ENCODE assay signal across 15 cellular contexts in the genomic region with DNA sequence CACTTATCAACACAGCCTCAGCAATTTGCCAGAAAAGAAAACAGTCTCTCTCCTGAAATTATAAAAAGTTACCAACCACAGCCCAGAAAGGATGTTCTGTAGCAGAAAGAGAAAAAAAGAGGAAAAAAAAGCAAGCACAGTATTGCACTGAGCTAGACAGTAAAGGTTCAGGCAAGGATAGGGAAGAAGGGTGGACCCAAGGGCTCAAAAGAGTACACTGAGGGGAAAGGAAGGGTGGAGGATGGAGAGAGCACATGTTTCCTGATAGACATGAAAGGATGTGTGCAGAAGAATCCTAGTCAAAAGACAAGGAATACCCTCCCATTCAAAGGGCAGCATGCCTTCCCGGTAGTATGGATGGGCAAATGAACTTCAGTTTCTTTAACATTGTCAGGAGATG. TPM values are rescaled to one million over a fixed set of nuclear protein-coding genes. Genes with fewer than 3 reads are reported as not detected.
DNase-seq lines count a peak whose midpoint lies in the region; ATAC-seq, FAIRE-seq and TF ChIP-seq lines count a peak whose summit lies in the region.
"Had no signal": no experiment of that assay in that cellular context is flagged by ENCODE, and none has a peak within 500 bp of the region (broad histone marks: within the 10 kb centered on the region; RNA-seq: fewer than 3 reads in every experiment).

No MANE protein-coding gene starts in this region.

- H3K4ac ChIP-seq in trophoblast cell (ENCODE audit: low read depth, low read length): peak overlapping the region; percentile 19

- peaks cover 45% of the 10 kb centered on the region for H4K20me1 ChIP-seq in GM23338 (replicated peaks; ENCODE audit: insufficient read depth)

- no peak overlapping the region for H3K18ac ChIP-seq in trophoblast cell (ENCODE audit: low read length)

- H3K4me1 Mint-ChIP-seq in GM23338: peaks cover 47% of the 10 kb centered on the region
- H3K4me1 Mint-ChIP-seq in Calu3 (ENCODE audit: low read depth, unreplicated experiment): no peaks in the 10 kb centered on the region

- H2AK5ac ChIP-seq in trophoblast cell (ENCODE audit: low read length): no peak overlapping the region

- no peak overlapping the region for H3K27ac Mint-ChIP-seq in GM23338
- H3K27ac Mint-ChIP-seq in Calu3 (ENCODE audit: unreplicated experiment): no peak overlapping the region
- H3K27ac Mint-ChIP-seq: CD4-positive, CD25-positive, alpha-beta regulatory T cell had no signal

- H3K36me3 Mint-ChIP-seq in GM23338 (ENCODE audit: low read depth) (peaks cover 9% of the 10 kb centered on the region; the same call in 2 of the 3 replicates), Calu3 (ENCODE audit: insufficient read depth, unreplicated experiment) (no peaks in the 10 kb centered on the region)
- H3K36me3 Mint-ChIP-seq: CD4-positive, CD25-positive, alpha-beta regulatory T cell had no signal

- H2BK120ac ChIP-seq in trophoblast cell (ENCODE audit: insufficient read depth, low read length, poor library complexity): no peak overlapping the region

- H3K9me3 Mint-ChIP-seq in GM23338 (no peaks in the 10 kb centered on the region), Calu3 (ENCODE audit: low read depth, unreplicated experiment) (no peaks in the 10 kb centered on the region)
- H3K9me3 Mint-ChIP-seq: CD4-positive, CD25-positive, alpha-beta regulatory T cell had no signal

- H2AFZ ChIP-seq in GM23338 (no peak overlapping the region), trophoblast cell (ENCODE audit: insufficient read depth, low read length, poor library complexity) (no peak overlapping the region)

- BruUV-seq in Calu3 (replicated peaks; lab: Mats Ljungman, UMichigan): no TSS peak

- WGBS in trophoblast cell (ENCODE audit: extremely low coverage, insufficient coverage, insufficient read length): no CpG with 5 or more reads among the region's 1 CpG

- H2BK5ac ChIP-seq in trophoblast cell (ENCODE audit: low read depth, low read length, poor library complexity): no peak overlapping the region

- H3K27me3 Mint-ChIP-seq in GM23338 (ENCODE audit: insufficient read depth, low read depth, poor library complexity) (peaks cover 2% of the 10 kb centered on the region), Calu3 (ENCODE audit: unreplicated experiment) (no peaks in the 10 kb centered on the region)

- H4K12ac ChIP-seq in trophoblast cell (ENCODE audit: low read depth, low read length): no peak overlapping the region

- no peak for FAIRE-seq in GM19239 (lab: Jason Lieb, UNC)

- DNase-seq in GM23338 (ENCODE audit: low spot score): no peak
- DNase-seq in left ventricle myocardium superior: no peak
- no peak for DNase-seq in trophoblast cell
- DNase-seq in GM19239 (ENCODE audit: insufficient read length, low spot score): no peak
- DNase-seq in Calu3: no peak
- no peak for DNase-seq in NCI-H345 treated with DMSO at 0.1 percent for 48 hours (lab: John Stamatoyannopoulos, UW; ENCODE audit: unreplicated experiment)
- DNase-seq: DMS79, NCI-H1417 treated with DMSO at 0.1 percent for 48 hours, NCI-H187 had no signal

- H3K27ac ChIP-seq in GM23338 (ENCODE audit: low read depth) (peak overlapping the region; percentile 17; the same call in 1 of the 2 replicates), trophoblast cell (ENCODE audit: low read depth, low read length) (no peak overlapping the region)
- H3K27ac ChIP-seq: SJCRH30 had no signal

- CTCF ChIA-PET in Calu3 (lab: Charles Lee): interaction anchor here (1.5 to 2.8 kb wide), 4 partner anchors 47 to 156 kb away, joined by 3 to 56 read pairs (median 16); no protein-coding TSS in a partner anchor

- H2BK12ac ChIP-seq in trophoblast cell (ENCODE audit: low read length): no peak overlapping the region

- no peaks in the 10 kb centered on the region; the same call in 1 of the 2 replicates for H3K36me3 ChIP-seq in GM23338 (ENCODE audit: insufficient read depth)
- no peaks in the 10 kb centered on the region for H3K36me3 ChIP-seq in trophoblast cell (ENCODE audit: control insufficient read depth in 1 of 2, insufficient read depth in 2 of 2, low read length in 2 of 2)
- H3K36me3 ChIP-seq: HAP-1, SJCRH30 had no signal

- no peak overlapping the region for H4K8ac ChIP-seq in trophoblast cell (ENCODE audit: low read depth, low read length)

- no peaks in the 10 kb centered on the region for H3K79me1 ChIP-seq in trophoblast cell (ENCODE audit: low read length)

- no peak overlapping the region; the same call in 1 of the 2 replicates for H3K4me2 ChIP-seq in GM23338
- no peak overlapping the region for H3K4me2 ChIP-seq in trophoblast cell (ENCODE audit: low read length)

- no peak overlapping the region for H3K9ac ChIP-seq in trophoblast cell (ENCODE audit: low read length)

- no peaks in the 10 kb centered on the region for H3K9me3 ChIP-seq in trophoblast cell (ENCODE audit: insufficient read depth, low read depth, low read length)
- H3K9me3 ChIP-seq: HAP-1, MG63, SJCRH30 had no signal

- ATAC-seq in GM23338 (no peak), SK-N-SH treated with all-trans-retinoic acid at 6 μM for 48 hours (0 out of 3 replicates have a peak, but pooled peaks have one; percentile 10), left ventricle myocardium superior (peak; percentile 54)

- no peaks in the 10 kb centered on the region for H3F3A ChIP-seq in GM23338 (replicated peaks; ENCODE audit: low read depth)

- no peak overlapping the region for H3K14ac ChIP-seq in trophoblast cell (ENCODE audit: low read length)

- H3K4me3 ChIP-seq in GM23338 (no peak overlapping the region), trophoblast cell (ENCODE audit: low read depth, low read length) (no peak overlapping the region)
- H3K4me3 ChIP-seq: HAP-1, K562, MG63, SJCRH30 had no signal

- TF ChIP-seq CTCF in GM23338 (conservative IDR thresholded peaks at IDR 0.05; ENCODE audit: low read depth in 2 of 2) (no peak), Calu3 (IDR thresholded peaks at IDR 0.05; ENCODE audit: unreplicated experiment) (no peak)

- no peak overlapping the region for H4K91ac ChIP-seq in trophoblast cell (ENCODE audit: low read depth, low read length)

- H3K4me1 ChIP-seq in GM23338 (ENCODE audit: insufficient read depth) (peaks cover 65% of the 10 kb centered on the region), trophoblast cell (ENCODE audit: control insufficient read depth in 1 of 2, insufficient read depth in 2 of 2, low read length in 2 of 2) (no peaks in the 10 kb centered on the region)

- H3K4me3 Mint-ChIP-seq in GM23338 (no peak overlapping the region), Calu3 (ENCODE audit: low read depth, unreplicated experiment) (no peak overlapping the region)
- H3K4me3 Mint-ChIP-seq: CD4-positive, CD25-positive, alpha-beta regulatory T cell had no signal

- H3K23ac ChIP-seq in trophoblast cell (ENCODE audit: low read length): peak overlapping the region; percentile 8

- intact Hi-C loops in left ventricle myocardium superior (cut with micrococcal nuclease) (loop anchor here (5.0 kb wide), 1 partner anchor 157 kb away; no protein-coding TSS in a partner anchor), Calu3 (cut with micrococcal nuclease; ENCODE audit: unreplicated experiment) (loop anchor here (1.0 to 2.0 kb wide), 2 partner anchors 119 to 155 kb away; no protein-coding TSS in a partner anchor)

- H3K79me2 ChIP-seq in GM23338 (replicated peaks; ENCODE audit: insufficient read depth) (peaks cover 97% of the 10 kb centered on the region), trophoblast cell (ENCODE audit: control insufficient read depth, insufficient read depth, low read length, poor library complexity) (peaks cover 6% of the 10 kb centered on the region)

- H3K27me3 ChIP-seq in GM23338 (ENCODE audit: insufficient read depth): no peaks in the 10 kb centered on the region
- no peaks in the 10 kb centered on the region for H3K27me3 ChIP-seq in trophoblast cell (ENCODE audit: insufficient read depth, low read length)
- H3K27me3 ChIP-seq: MG63, SJCRH30 had no signal

- H3K9me2 ChIP-seq in GM23338 (ENCODE audit: insufficient read depth): no peaks in the 10 kb centered on the region

TF ChIP-seq in GM23338, 12 proteins besides CTCF, POLR2A, EP300 and RAD21 (continues in another document):
- TF ChIP-seq JUNB (IDR thresholded peaks at IDR 0.05; ENCODE audit: unreplicated experiment): no peak
- no peak for TF ChIP-seq STAT1 (IDR thresholded peaks at IDR 0.05; ENCODE audit: unreplicated experiment)
- no peak for TF ChIP-seq EZH2phosphoT487 (IDR thresholded peaks at IDR 0.05; ENCODE audit: unreplicated experiment)
- TF ChIP-seq ZNF114 (CRISPR knock-in tag; IDR thresholded peaks at IDR 0.05): no peak
- no peak for TF ChIP-seq ETS1 (IDR thresholded peaks at IDR 0.05)
- no peak for TF ChIP-seq CREB1 (CRISPR knock-in tag; IDR thresholded peaks at IDR 0.05; ENCODE audit: low read depth)

TF ChIP-seq in SK-N-SH treated with all-trans-retinoic acid at 6 μM for 48 hours, 23 proteins besides CTCF, POLR2A, EP300 and RAD21 (continues in another document):
- TF ChIP-seq BACH2 (CRISPR knock-in tag; IDR thresholded peaks at IDR 0.05; ENCODE audit: borderline replicate concordance): no peak
- TF ChIP-seq TCF4 (CRISPR knock-in tag; IDR thresholded peaks at IDR 0.05; ENCODE audit: borderline replicate concordance): no peak
- TF ChIP-seq, protein P1, sequence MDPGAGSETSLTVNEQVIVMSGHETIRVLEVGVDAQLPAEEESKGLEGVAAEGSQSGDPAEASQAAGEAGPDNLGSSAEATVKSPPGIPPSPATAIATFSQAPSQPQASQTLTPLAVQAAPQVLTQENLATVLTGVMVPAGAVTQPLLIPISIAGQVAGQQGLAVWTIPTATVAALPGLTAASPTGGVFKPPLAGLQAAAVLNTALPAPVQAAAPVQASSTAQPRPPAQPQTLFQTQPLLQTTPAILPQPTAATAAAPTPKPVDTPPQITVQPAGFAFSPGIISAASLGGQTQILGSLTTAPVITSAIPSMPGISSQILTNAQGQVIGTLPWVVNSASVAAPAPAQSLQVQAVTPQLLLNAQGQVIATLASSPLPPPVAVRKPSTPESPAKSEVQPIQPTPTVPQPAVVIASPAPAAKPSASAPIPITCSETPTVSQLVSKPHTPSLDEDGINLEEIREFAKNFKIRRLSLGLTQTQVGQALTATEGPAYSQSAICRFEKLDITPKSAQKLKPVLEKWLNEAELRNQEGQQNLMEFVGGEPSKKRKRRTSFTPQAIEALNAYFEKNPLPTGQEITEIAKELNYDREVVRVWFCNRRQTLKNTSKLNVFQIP (CRISPR knock-in tag; IDR thresholded peaks at IDR 0.05; ENCODE audit: borderline replicate concordance, low read depth): no peak
- no peak for TF ChIP-seq ISL1 (CRISPR knock-in tag; IDR thresholded peaks at IDR 0.05)

RNA-seq across cellular contexts. Expression of gene RRAS2, which starts 59.1 kb away (rescaled TPM):
- 293 and 296 TPM in 2 replicates for total RNA-seq in GM23338 (2014; rRNA removed; shearing (Covaris generic))
- 174 and 196 TPM in 2 replicates for polyA plus RNA-seq in GM23338 (2016; fragmentation: Nextera tagmentation; extraction: Ambion mirVana)
- total RNA-seq in left ventricle myocardium superior (30.6 TPM), Calu3 (2022) (37.2 and 42.8 TPM in 2 replicates)
- 51.8 and 54.1 TPM in 2 replicates for polyA plus RNA-seq in trophoblast cell (2013)
